ENCODE assay signal across 8 cellular contexts in the genomic region with DNA sequence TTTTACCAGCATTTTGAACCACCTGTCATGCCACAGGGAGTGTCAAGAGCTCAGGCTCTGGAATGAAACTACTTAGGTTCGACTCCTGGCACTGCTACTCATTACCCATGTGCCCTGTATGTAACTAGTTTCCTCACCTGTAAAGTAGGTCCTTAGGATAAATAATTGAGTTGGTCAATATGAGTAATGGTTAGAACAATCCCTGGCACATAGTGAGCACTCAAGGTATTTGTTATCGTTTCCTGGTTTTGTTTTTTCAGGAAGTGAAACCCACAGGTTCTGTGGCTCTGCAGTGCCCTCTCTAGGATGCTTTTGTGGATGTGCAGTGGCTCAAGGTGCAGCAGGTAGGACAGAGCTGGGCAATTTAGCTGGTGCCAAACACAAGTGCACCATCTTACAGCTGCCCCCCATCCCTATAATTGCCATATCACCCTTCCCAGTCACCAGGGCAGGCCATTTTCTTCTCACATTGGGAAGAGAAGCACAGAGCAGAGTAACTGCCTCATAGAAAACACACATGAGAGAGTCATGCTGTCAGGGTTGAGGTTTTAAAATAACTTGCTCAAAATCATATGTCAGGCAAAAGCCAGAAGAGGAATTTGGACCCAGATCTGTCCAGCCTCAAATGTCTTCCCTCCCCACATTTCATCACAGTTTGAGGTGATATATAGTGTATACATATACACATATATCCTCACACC.
DNase-seq lines count a peak whose midpoint lies in the region; ATAC-seq and TF ChIP-seq lines count a peak whose summit lies in the region.

No MANE protein-coding gene starts in this region.

- peak; percentile 36 for DNase-seq in ACHN
- DNase-seq in NCI-H1930 (lab: John Stamatoyannopoulos, UW) = peak; percentile 50 to 62
- no peak for DNase-seq in choroid plexus epithelial cell (ENCODE audit: low read depth)
- DNase-seq in transverse colon = peak; percentile 16
- DNase-seq in mucosa of gallbladder (ENCODE audit: low spot score) = no peak
- no peak for DNase-seq in activated T-helper 2 cell treated with anti-CD3 and anti-CD28 coated beads, Interferon-gamma antibody, Interleukin-2, Interleukin-4, amounts not matched to agents 10 μg/mL and 5 μg/mL and 100 μg/mL, durations not matched to agents 14 hours and 24 hours and 36 hours (ENCODE audit: low spot score)

- H3K27me3 Mint-ChIP-seq in activated T-helper 2 cell treated with anti-CD3 and anti-CD28 coated beads, Interferon-gamma antibody, Interleukin-2, Interleukin-4, amounts not matched to agents 10 μg/mL and 5 μg/mL and 100 μg/mL, durations not matched to agents 14 hours and 24 hours and 36 hours (ENCODE audit: low read depth) = no peaks in the 10 kb centered on the region

- no peak overlapping the region for H3K4me3 Mint-ChIP-seq in activated T-helper 2 cell treated with anti-CD3 and anti-CD28 coated beads, Interferon-gamma antibody, Interleukin-2, Interleukin-4, amounts not matched to agents 10 μg/mL and 5 μg/mL and 100 μg/mL, durations not matched to agents 14 hours and 24 hours and 36 hours (ENCODE audit: low read depth)

- no peaks in the 10 kb centered on the region for H3K36me3 ChIP-seq in transverse colon

- peaks cover 31% of the 10 kb centered on the region for H3K4me1 Mint-ChIP-seq in activated T-helper 2 cell treated with anti-CD3 and anti-CD28 coated beads, Interferon-gamma antibody, Interleukin-2, Interleukin-4, amounts not matched to agents 10 μg/mL and 5 μg/mL and 100 μg/mL, durations not matched to agents 14 hours and 24 hours and 36 hours (ENCODE audit: low read depth)

- no peak for TF ChIP-seq EP300 in transverse colon (IDR thresholded peaks at IDR 0.05; ENCODE audit: low read depth)

- peaks cover 4% of the 10 kb centered on the region for H3K36me3 Mint-ChIP-seq in activated T-helper 2 cell treated with anti-CD3 and anti-CD28 coated beads, Interferon-gamma antibody, Interleukin-2, Interleukin-4, amounts not matched to agents 10 μg/mL and 5 μg/mL and 100 μg/mL, durations not matched to agents 14 hours and 24 hours and 36 hours (ENCODE audit: low read depth)

- ATAC-seq in GM18508 (IDR thresholded peaks at IDR 0.05; ENCODE audit: insufficient read depth, unreplicated experiment) (peak; percentile 87), HG02870 (IDR thresholded peaks at IDR 0.05; ENCODE audit: unreplicated experiment) (peak; percentile 80)

- peaks cover 0 to 5% (median 0%) of the 10 kb centered on the region in 4 donors for H3K4me1 ChIP-seq in transverse colon

- TF ChIP-seq CTCF in choroid plexus epithelial cell (conservative IDR thresholded peaks at IDR 0.05; ENCODE audit: low read depth, low read length) (peak; percentile 45), transverse colon (IDR thresholded peaks at IDR 0.05) (peak in 2 of 5 experiments; percentile 16 to 17)

- H3K27me3 ChIP-seq in transverse colon = no peaks in the 10 kb centered on the region

- intact Hi-C loops in transverse colon (cut with DNase I; ENCODE audit: low total_unique reads) = no loop called here
- intact Hi-C loops in activated T-helper 2 cell treated with anti-CD3 and anti-CD28 coated beads, Interferon-gamma antibody, Interleukin-2, Interleukin-4, amounts not matched to agents 10 μg/mL and 5 μg/mL and 100 μg/mL, durations not matched to agents 14 hours and 24 hours and 36 hours (cut with micrococcal nuclease) = no loop called here

- no peak overlapping the region for H3K27ac ChIP-seq in transverse colon

- no peak for TF ChIP-seq POLR2A in transverse colon (IDR thresholded peaks at IDR 0.05)

- H3K27ac Mint-ChIP-seq in activated T-helper 2 cell treated with anti-CD3 and anti-CD28 coated beads, Interferon-gamma antibody, Interleukin-2, Interleukin-4, amounts not matched to agents 10 μg/mL and 5 μg/mL and 100 μg/mL, durations not matched to agents 14 hours and 24 hours and 36 hours = no peak overlapping the region

- H3K4me3 ChIP-seq in choroid plexus epithelial cell (ENCODE audit: low read depth, low read length) (no peak overlapping the region), transverse colon (no peak overlapping the region)

- H3K9me3 ChIP-seq in transverse colon = no peaks in the 10 kb centered on the region

- in situ Hi-C loops in ACHN (cut with HindIII; ENCODE audit: low pct_ligation_motif_present, low pct_unique_long_range_greater_than_20kb, low sequenced_read_pairs) = no loop called here
- in situ Hi-C loops in transverse colon (cut with MboI; ENCODE audit: low pct_ligation_motif_present in 1 of 4, low pct_unique_long_range_greater_than_20kb in 1 of 4, low sequenced_read_pairs in 3 of 4) = no loop called here

- 17 to 55% methylated on average over 1 to 2 of the region's 2 CpGs for WGBS in transverse colon (ENCODE audit: low coverage in 1 of 2), 2 donors

- no peaks in the 10 kb centered on the region for H3K9me3 Mint-ChIP-seq in activated T-helper 2 cell treated with anti-CD3 and anti-CD28 coated beads, Interferon-gamma antibody, Interleukin-2, Interleukin-4, amounts not matched to agents 10 μg/mL and 5 μg/mL and 100 μg/mL, durations not matched to agents 14 hours and 24 hours and 36 hours

Comparison
In these comparisons a context has a peak if more than half of its experiments do, and no peak if none do; other contexts are left out.
1. DNase-seq: peak in ACHN (single experiment), NCI-H1930 (2 of 2) and transverse colon (single experiment); none in choroid plexus epithelial cell (single experiment), mucosa of gallbladder (single experiment) and activated T-helper 2 cell treated with anti-CD3 and anti-CD28 coated beads, Interferon-gamma antibody, Interleukin-2, Interleukin-4, amounts not matched to agents 10 μg/mL and 5 μg/mL and 100 μg/mL, durations not matched to agents 14 hours and 24 hours and 36 hours (single experiment).